10 cellular contexts compared by ENCODE assay signal in the genomic region with DNA sequence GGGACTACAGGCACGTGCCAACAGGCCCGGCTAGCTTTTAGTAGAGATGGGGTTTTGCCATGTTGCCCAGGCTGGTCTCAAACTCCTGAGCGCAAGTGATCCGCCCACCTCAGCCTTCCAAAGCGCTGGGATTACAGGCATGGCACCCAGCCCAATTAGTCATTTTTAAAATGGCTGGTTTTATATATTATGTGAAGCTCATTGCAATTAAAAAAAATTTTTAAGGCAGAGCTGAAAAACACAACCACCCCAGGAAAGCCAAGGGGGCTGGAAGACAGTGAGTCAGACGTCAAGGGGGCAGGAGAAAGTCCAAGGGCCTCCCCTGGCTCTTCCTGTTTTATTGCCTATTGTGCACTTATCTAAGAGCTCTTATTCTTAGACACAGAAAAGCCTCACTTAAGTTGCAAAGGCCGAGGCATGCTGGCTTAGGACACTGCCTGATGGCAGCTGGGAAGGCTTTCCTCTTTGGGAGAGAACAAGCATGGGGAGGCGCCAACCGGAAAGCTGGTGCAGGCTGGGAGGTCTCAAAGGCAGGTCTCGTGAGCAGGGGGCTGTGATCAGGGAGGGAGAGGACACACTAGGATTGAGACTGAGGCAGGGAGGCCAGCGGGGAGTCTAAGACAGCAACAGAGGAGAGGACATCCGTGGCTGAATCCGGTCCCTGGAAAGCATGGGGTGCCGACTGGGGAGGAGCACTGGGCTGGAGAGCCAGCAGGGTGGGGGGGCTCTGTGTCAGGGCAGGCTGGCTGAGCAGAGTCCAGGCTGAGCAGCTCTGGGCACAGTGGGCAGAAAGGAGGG. TPM values are rescaled to one million over a fixed set of nuclear protein-coding genes. Genes with fewer than 3 reads are reported as not detected.
DNase-seq lines count a peak whose midpoint lies in the region; ATAC-seq, FAIRE-seq and TF ChIP-seq lines count a peak whose summit lies in the region.
"Had no signal": no experiment of that assay in that cellular context is flagged by ENCODE, and none has a peak within 500 bp of the region (broad histone marks: within the 10 kb centered on the region; RNA-seq: fewer than 3 reads in every experiment).

No MANE protein-coding gene starts in this region.

- peak; percentile 18 for TF ChIP-seq POLR2A in NB4 (IDR thresholded peaks at IDR 0.05; ENCODE audit: extremely low read depth, insufficient read length)
- TF ChIP-seq POLR2A in GM12892 (IDR thresholded peaks at IDR 0.05; ENCODE audit: low read depth, low read length), result no peak

- no peak for ATAC-seq in GM21526 (IDR thresholded peaks at IDR 0.05; ENCODE audit: low FRiP score, unreplicated experiment)
- no peak for ATAC-seq in HG02588 (IDR thresholded peaks at IDR 0.05; ENCODE audit: unreplicated experiment)

- TF ChIP-seq CTCF in NB4 (IDR thresholded peaks at IDR 0.05; ENCODE audit: low read depth, low read length), result no peak

- no peaks in the 10 kb centered on the region for H3K9me3 ChIP-seq in BLaER1 treated with 17β-estradiol and CSF1 and Interleukin-3, amounts not matched to agents 10 nM and 100 nM (replicated peaks in 1 of 11)
- no peaks in the 10 kb centered on the region for H3K9me3 ChIP-seq in mucosa of stomach (ENCODE audit: control insufficient read depth, low read length)

- no peaks in the 10 kb centered on the region for H3K36me3 ChIP-seq in BLaER1 treated with 17β-estradiol and CSF1 and Interleukin-3, amounts not matched to agents 10 nM and 100 nM
- H3K36me3 ChIP-seq in mucosa of stomach (ENCODE audit: control insufficient read depth, insufficient read depth, low read length), result no peaks in the 10 kb centered on the region

- H3K9ac ChIP-seq in BLaER1 treated with 17β-estradiol and CSF1 and Interleukin-3, amounts not matched to agents 10 nM and 100 nM, result peak overlapping the region; percentile 22 to 77 (median 58); a peak in 19 of 22 replicates
- peak overlapping the region; percentile 17 for H3K9ac ChIP-seq in mucosa of stomach (ENCODE audit: low read length)
- H3K9ac ChIP-seq: KMS-11 had no signal

- H3K27me3 ChIP-seq in BLaER1 treated with 17β-estradiol and CSF1 and Interleukin-3, amounts not matched to agents 10 nM and 100 nM, result no peaks in the 10 kb centered on the region
- H3K27me3 ChIP-seq in mucosa of stomach (ENCODE audit: control insufficient read depth, insufficient read depth, low read length), result no peaks in the 10 kb centered on the region

- H3K27ac ChIP-seq in BLaER1 treated with 17β-estradiol and CSF1 and Interleukin-3, amounts not matched to agents 10 nM and 100 nM, result peak overlapping the region; percentile 60 to 99 (median 84)
- H3K27ac ChIP-seq: KMS-11 had no signal

- H3K4me1 ChIP-seq in BLaER1 treated with 17β-estradiol and CSF1 and Interleukin-3, amounts not matched to agents 10 nM and 100 nM, result peaks cover 79 to 100% (median 99%) of the 10 kb centered on the region in 10 experiments
- peaks cover 7% of the 10 kb centered on the region for H3K4me1 ChIP-seq in mucosa of stomach (ENCODE audit: control insufficient read depth, insufficient read depth, low read length)

- H4K20me1 ChIP-seq in BLaER1 treated with 17β-estradiol and CSF1 and Interleukin-3, amounts not matched to agents 10 nM and 100 nM, result no peaks in the 10 kb centered on the region

- peak overlapping the region; percentile 86 to 100 (median 98) for H3K4me2 ChIP-seq in BLaER1 treated with 17β-estradiol and CSF1 and Interleukin-3, amounts not matched to agents 10 nM and 100 nM
- H3K4me2 ChIP-seq: KMS-11 had no signal

- FAIRE-seq in GM12892 (lab: Jason Lieb, UNC), result no peak

- peak; percentile 85 for DNase-seq in NB4 (ENCODE audit: low read depth)
- peak; percentile 75 for DNase-seq in dermis blood vessel endothelial cell
- no peak for DNase-seq in HuH-7.5 (ENCODE audit: low spot score)
- DNase-seq in GM12892 (ENCODE audit: insufficient read length), result no peak

- peak overlapping the region in 5 of 10 experiments; percentile 37 to 51 (median 48); a peak in 9 of 20 replicates for H3K4me3 ChIP-seq in BLaER1 treated with 17β-estradiol and CSF1 and Interleukin-3, amounts not matched to agents 10 nM and 100 nM
- peak overlapping the region; percentile 41 for H3K4me3 ChIP-seq in NB4 (ENCODE audit: low read depth, low read length)
- no peak overlapping the region for H3K4me3 ChIP-seq in mucosa of stomach (ENCODE audit: low read length)

RNA-seq across cellular contexts. Expression of a gene that starts 11.1 kb away (rescaled TPM):
- not detected in 2 replicates for total RNA-seq in dermis blood vessel endothelial cell
- polyA plus RNA-seq in GM12892 (2012; ENCODE audit: missing spikeins), result not detected
- polyA plus RNA-seq: neural cell had no signal

RNA-seq across cellular contexts. Expression of a gene that starts 11.6 kb away (rescaled TPM):
- total RNA-seq in dermis blood vessel endothelial cell, result 8.5 and 14.7 TPM in 2 replicates
- 4.7 TPM for polyA plus RNA-seq in GM12892 (2012; ENCODE audit: missing spikeins)

RNA-seq across cellular contexts. Expression of a gene that starts 31.2 kb away (rescaled TPM):
- 1.1 and 1.7 TPM in 2 replicates for total RNA-seq in dermis blood vessel endothelial cell
- 1.2 TPM for polyA plus RNA-seq in GM12892 (2012; ENCODE audit: missing spikeins)

RNA-seq across cellular contexts. Expression of a gene that starts 49.0 kb away (rescaled TPM):
- 10.6 and 11.7 TPM in 2 replicates for total RNA-seq in dermis blood vessel endothelial cell
- 11.7 TPM for polyA plus RNA-seq in GM12892 (2012; ENCODE audit: missing spikeins)

Comparison
In these comparisons a context has a peak if more than half of its experiments do, and no peak if none do; other contexts are left out.
1. DNase-seq: peak in NB4 (single experiment) and dermis blood vessel endothelial cell (single experiment); none in HuH-7.5 (single experiment) and GM12892 (single experiment).